In the genomic region with DNA sequence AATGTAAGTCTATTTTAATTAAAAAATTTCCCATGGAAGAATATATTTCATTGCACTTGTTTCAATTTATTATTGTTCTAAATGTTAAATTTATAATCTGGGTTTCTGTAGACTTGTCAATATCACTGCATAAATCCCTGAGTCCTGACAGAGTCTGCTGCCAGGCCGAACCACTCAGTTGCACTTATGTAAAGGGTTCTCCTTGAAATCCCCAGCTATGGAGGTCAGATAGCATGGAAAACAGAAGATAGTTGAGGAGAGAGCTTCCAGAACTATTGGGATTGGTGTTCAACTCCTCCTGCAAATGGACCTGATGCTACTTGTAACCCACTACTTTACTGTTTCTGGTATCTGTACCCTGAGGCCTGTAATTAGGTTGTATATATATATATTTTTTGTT, we compare ENCODE assay signal across 19 cellular contexts. TPM values are rescaled to one million over a fixed set of nuclear protein-coding genes. Genes with fewer than 3 reads are reported as not detected.
DNase-seq lines count a peak whose midpoint lies in the region; ATAC-seq, FAIRE-seq and TF ChIP-seq lines count a peak whose summit lies in the region.
"Had no signal": no experiment of that assay in that cellular context is flagged by ENCODE, and none has a peak within 500 bp of the region (broad histone marks: within the 10 kb centered on the region; RNA-seq: fewer than 3 reads in every experiment).

No MANE protein-coding gene starts in this region.

- no peak for TF ChIP-seq POLR2A in breast epithelium (IDR thresholded peaks at IDR 0.05)
- no peak for TF ChIP-seq POLR2A in K562 (conservative IDR thresholded peaks at IDR 0.05)

- H3K4me1 ChIP-seq in breast epithelium = no peaks in the 10 kb centered on the region
- H3K4me1 ChIP-seq in GM23338 (ENCODE audit: insufficient read depth) = no peaks in the 10 kb centered on the region
- no peaks in the 10 kb centered on the region; a peak in 1 of 5 replicates for H3K4me1 ChIP-seq in K562 (replicated peaks in 1 of 2; ENCODE audit: control insufficient read depth in 2 of 2, insufficient read depth in 2 of 2, low read length in 2 of 2)
- H3K4me1 ChIP-seq: BLaER1 had no signal

- H3K9me1 ChIP-seq in K562 (ENCODE audit: control insufficient read depth, insufficient read depth, low read length) = no peaks in the 10 kb centered on the region

- no peak for TF ChIP-seq EP300 in K562 (IDR thresholded peaks at IDR 0.05; ENCODE audit: low read length)

- H3K27ac ChIP-seq in breast epithelium = no peak overlapping the region
- H3K27ac ChIP-seq in GM23338 (ENCODE audit: low read depth) = 0 out of 2 replicates have a peak overlapping the region, but pooled peaks have one; percentile 26
- H3K27ac ChIP-seq in K562 (ENCODE audit: extremely low read depth, low read depth, low read length) = no peak overlapping the region
- H3K27ac ChIP-seq: BLaER1, GM23248 had no signal

- no peaks in the 10 kb centered on the region for H3K9me3 Mint-ChIP-seq in MCF 10A (ENCODE audit: unreplicated experiment)
- H3K9me3 Mint-ChIP-seq in GM23338 = peaks cover 13% of the 10 kb centered on the region
- H3K9me3 Mint-ChIP-seq: CD4-positive, alpha-beta memory T cell had no signal

- no peak for TF ChIP-seq RAD21 in K562 (CRISPR knock-in tag; conservative IDR thresholded peaks at IDR 0.05 in 1 of 2, IDR thresholded peaks at IDR 0.05 in 1 of 2)

- H3K9me3 ChIP-seq in breast epithelium (no peaks in the 10 kb centered on the region), K562 (replicated peaks; ENCODE audit: control insufficient read depth, insufficient read depth, low read depth, low read length) (no peaks in the 10 kb centered on the region)

- no peak for FAIRE-seq in K562 (lab: Jason Lieb, UNC)
- FAIRE-seq: GM19239, H54 had no signal

- 100% methylated on average over 1 of the region's 1 CpG for WGBS in K562 (ENCODE audit: insufficient coverage, low coverage, missing lambda C conversion rate)

- POLR2A ChIA-PET in MCF 10A (lab: Yijun Ruan, JAX) = no interaction called here
- POLR2A ChIA-PET in K562 (lab: Yijun Ruan, JAX) = no interaction called here

- H3K27ac Mint-ChIP-seq in MCF 10A (ENCODE audit: low read depth, unreplicated experiment) (no peak overlapping the region), GM23338 (no peak overlapping the region)

- BruUV-seq in MCF 10A (replicated peaks; lab: Mats Ljungman, UMichigan) = TSS peak; percentile 19
- TSS peak; percentile 32 for BruUV-seq in K562 (replicated peaks; lab: Mats Ljungman, UMichigan)

- CTCF ChIA-PET in MCF 10A (lab: Yijun Ruan, JAX) (no interaction called here), K562 (lab: Yijun Ruan, JAX; ENCODE audit: low intra/inter-chr PET ratio) (no interaction called here)

- H3K9ac ChIP-seq in K562 (ENCODE audit: insufficient read depth in 1 of 2, low read depth in 2 of 2, low read length in 2 of 2) = no peak overlapping the region
- H3K9ac ChIP-seq: BLaER1, GM23248 had no signal

- H3F3A ChIP-seq in GM23338 (replicated peaks; ENCODE audit: low read depth) = no peaks in the 10 kb centered on the region

- no peak for DNase-seq in MCF 10A (ENCODE audit: unreplicated experiment)
- no peak for DNase-seq in breast epithelium (ENCODE audit: low spot score in 2 of 2)
- DNase-seq in GM23338 (ENCODE audit: low spot score) = no peak
- DNase-seq in K562 (ENCODE audit: extremely low read depth in 1 of 4, low spot score in 3 of 4) = no peak
- DNase-seq in left ventricle myocardium superior = no peak
- no peak for DNase-seq in stimulated activated CD4-positive, alpha-beta T cell treated with anti-CD3 and anti-CD28 coated beads, Interleukin-12 subunit alpha, Interleukin-12 subunit beta, amount 100 ng/mL, for 4 hours
- DNase-seq in hypothalamus (lab: John Stamatoyannopoulos, UW) = no peak
- DNase-seq: 8988T; CD4-positive, alpha-beta memory T cell; DMS153; DMS79; GDM1; GM23248; HCEC 1CT had no signal

- H3K27me3 ChIP-seq in breast epithelium (no peaks in the 10 kb centered on the region), GM23338 (ENCODE audit: insufficient read depth) (no peaks in the 10 kb centered on the region), K562 (ENCODE audit: control insufficient read depth in 2 of 2, insufficient read depth in 2 of 2, low read length in 2 of 2) (no peaks in the 10 kb centered on the region)
- H3K27me3 ChIP-seq: BLaER1 had no signal

- H3K4me2 ChIP-seq in GM23338 = no peak overlapping the region
- no peak overlapping the region for H3K4me2 ChIP-seq in K562 (ENCODE audit: insufficient read depth, low read length)
- H3K4me2 ChIP-seq: BLaER1 had no signal

- H4K20me1 ChIP-seq in GM23338 (replicated peaks; ENCODE audit: insufficient read depth) (no peaks in the 10 kb centered on the region), K562 (replicated peaks; ENCODE audit: control insufficient read depth, insufficient read depth, low read length) (no peaks in the 10 kb centered on the region)

- H3K79me2 ChIP-seq in GM23338 (replicated peaks; ENCODE audit: insufficient read depth) (peaks cover 21% of the 10 kb centered on the region), K562 (ENCODE audit: control insufficient read depth, insufficient read depth, low read length) (peaks cover 10% of the 10 kb centered on the region; the same call in 1 of the 3 replicates)

- in situ Hi-C loops in K562 (cut with MboI) = no loop called here

- no peaks in the 10 kb centered on the region for H3K27me3 Mint-ChIP-seq in MCF 10A (ENCODE audit: insufficient read depth, unreplicated experiment)
- H3K27me3 Mint-ChIP-seq in GM23338 (ENCODE audit: insufficient read depth, low read depth, poor library complexity) = peaks cover 7% of the 10 kb centered on the region
- H3K27me3 Mint-ChIP-seq: CD4-positive, alpha-beta memory T cell had no signal

- H2AFZ ChIP-seq in GM23338 (no peak overlapping the region), K562 (ENCODE audit: low read depth, low read length) (no peak overlapping the region)
- H2AFZ ChIP-seq: GM23248 had no signal

- no peak for TF ChIP-seq CTCF in MCF 10A (IDR thresholded peaks at IDR 0.05; ENCODE audit: unreplicated experiment)
- TF ChIP-seq CTCF in breast epithelium (IDR thresholded peaks at IDR 0.05) = no peak
- TF ChIP-seq CTCF in GM23338 (conservative IDR thresholded peaks at IDR 0.05; ENCODE audit: low read depth in 2 of 2) = no peak
- no peak for TF ChIP-seq CTCF in K562 (IDR thresholded peaks at IDR 0.05 in 2 of 3, conservative IDR thresholded peaks at IDR 0.05 in 1 of 3; ENCODE audit: insufficient read depth in 2 of 3, low read depth in 1 of 3, low read length in 3 of 3)

- no peak overlapping the region for H3K4me3 ChIP-seq in breast epithelium
- no peak overlapping the region for H3K4me3 ChIP-seq in GM23338
- H3K4me3 ChIP-seq in K562 = no peak overlapping the region
- H3K4me3 ChIP-seq: BLaER1, GM23248 had no signal

- no peaks in the 10 kb centered on the region for H3K36me3 ChIP-seq in breast epithelium
- 0 out of 2 replicates have a peak, but pooled peaks cover 17% of the 10 kb centered on the region for H3K36me3 ChIP-seq in GM23338 (ENCODE audit: insufficient read depth)
- H3K36me3 ChIP-seq in K562 (ENCODE audit: control insufficient read depth, insufficient read depth, low read length) = peaks cover 8% of the 10 kb centered on the region; the same call in 1 of the 3 replicates

- no peaks in the 10 kb centered on the region for H3K9me2 ChIP-seq in GM23338 (ENCODE audit: insufficient read depth)

- H3K4me1 Mint-ChIP-seq in MCF 10A (ENCODE audit: insufficient read depth, unreplicated experiment) (no peaks in the 10 kb centered on the region), GM23338 (no peaks in the 10 kb centered on the region)
- H3K4me1 Mint-ChIP-seq: CD14-positive monocyte had no signal

- no peak for ATAC-seq in GM23338
- no peak for ATAC-seq in K562
- ATAC-seq in left ventricle myocardium superior = peak; percentile 83
- ATAC-seq in GM18873 (IDR thresholded peaks at IDR 0.05; ENCODE audit: low FRiP score, unreplicated experiment) = no peak

- H3K4me3 Mint-ChIP-seq in MCF 10A (ENCODE audit: unreplicated experiment) = no peak overlapping the region
- H3K4me3 Mint-ChIP-seq in GM23338 = no peak overlapping the region
- H3K4me3 Mint-ChIP-seq: CD14-positive monocyte; CD4-positive, alpha-beta memory T cell had no signal

- intact Hi-C loops in MCF 10A (cut with micrococcal nuclease) (no loop called here), breast epithelium (cut with DNase I; ENCODE audit: low total_unique reads) (no loop called here), K562 (cut with micrococcal nuclease) (no loop called here), left ventricle myocardium superior (cut with micrococcal nuclease) (no loop called here)

- H3K36me3 Mint-ChIP-seq in MCF 10A (ENCODE audit: insufficient read depth, unreplicated experiment) (peaks cover 19% of the 10 kb centered on the region), GM23338 (ENCODE audit: low read depth) (peaks cover 48% of the 10 kb centered on the region)

TF ChIP-seq in GM23338, 12 proteins besides CTCF, POLR2A, EP300 and RAD21 (continues in another document):
- TF ChIP-seq JUNB (IDR thresholded peaks at IDR 0.05; ENCODE audit: unreplicated experiment) = no peak

TF ChIP-seq in K562, 482 proteins besides CTCF, POLR2A, EP300 and RAD21 (continues in another document):
- TF ChIP-seq ZFP1 (CRISPR knock-in tag; IDR thresholded peaks at IDR 0.05) = no peak

RNA-seq across cellular contexts. Expression of a gene that starts 37.2 kb away (rescaled TPM):
- total RNA-seq in MCF 10A (2022) = 28.6 and 29.5 TPM in 2 replicates
- total RNA-seq in breast epithelium = 10 to 100 TPM; 37.8 to 80.9 (median 60.0) TPM
- total RNA-seq in GM23338 (2014; rRNA removed; shearing (Covaris generic)) = 36.0 and 43.8 TPM in 2 replicates
- polyA plus RNA-seq in GM23338 (2016; fragmentation: Nextera tagmentation; extraction: Ambion mirVana) = 6.9 and 12.0 TPM in 2 replicates
- 86.3 and 141 TPM in 2 replicates for total RNA-seq in K562 (2011; cell fraction: chromatin; rRNA removed; ENCODE audit: low replicate concordance)
- total RNA-seq in K562 (2011; cell fraction: nucleolus; rRNA removed) = 36.9 and 47.4 TPM in 2 replicates
- 68.0 and 71.1 TPM in 2 replicates for total RNA-seq in K562 (2011; cell fraction: nucleoplasm; rRNA removed)
- 12.1 and 14.9 TPM in 2 replicates for total RNA-seq in K562 (2014; rRNA removed)
- 16.9 and 17.0 TPM in 2 replicates for total RNA-seq in K562 (2014; rRNA removed; fragmentation: Illumina TruSeq; extraction: Trizol)
- 13.8 and 14.4 TPM in 2 replicates for total RNA-seq in K562 (2015; rRNA removed; fragmentation: Illumina TruSeq; extraction: Trizol)
- 14.1 and 14.2 TPM in 2 replicates for total RNA-seq in K562 (2021)
- polyA plus RNA-seq in K562 (2011; rRNA removed) = 12.6 and 13.4 TPM in 2 replicates
- 6.5 and 8.6 TPM in 2 replicates for polyA plus RNA-seq in K562 (2011; cell fraction: cytosol; rRNA removed)
- 30.1 and 34.6 TPM in 2 replicates for polyA plus RNA-seq in K562 (2011; cell fraction: nucleus; rRNA removed)
- 8.9 and 9.2 TPM in 2 replicates for polyA plus RNA-seq in K562 (2012)
- 11.3 and 12.8 TPM in 2 replicates for polyA plus RNA-seq in K562 (2014; fragmentation: Illumina TruSeq; extraction: Trizol)
- 1 to 10 TPM; 5.4 to 5.9 TPM for polyA plus RNA-seq in K562 (2014; fragmentation: Nextera tagmentation; extraction: Ambion mirVana)
- 8.6 and 9.9 TPM in 2 replicates for polyA plus RNA-seq in K562 (2014; rRNA removed)
- polyA minus RNA-seq in K562 (2011; rRNA and poly(A)+ RNA removed) = 56.7 and 89.0 TPM in 2 replicates
- polyA minus RNA-seq in K562 (2011; cell fraction: cytosol; rRNA and poly(A)+ RNA removed) = 15.5 and 16.0 TPM in 2 replicates
- polyA minus RNA-seq in K562 (2011; cell fraction: nucleus; rRNA and poly(A)+ RNA removed) = 69.3 and 101 TPM in 2 replicates
- total RNA-seq in left ventricle myocardium superior = 14.2 TPM
